8 cellular contexts compared by ENCODE assay signal in genomic region chr6:45930419-45931059, GRCh38.
A peak's percentile ranks its signal among the peaks of the same experiment; 100 is the strongest.
DNase-seq lines count a peak whose midpoint lies in the region; ATAC-seq and TF ChIP-seq lines count a peak whose summit lies in the region.

No MANE protein-coding gene starts in this region.

- no peak for TF ChIP-seq POLR2A in lower leg skin (IDR thresholded peaks at IDR 0.05)

- H3K27me3 ChIP-seq in colonic mucosa = no peaks in the 10 kb centered on the region

- peak overlapping the region; percentile 26 for H3K27ac ChIP-seq in colonic mucosa

- H3K4me1 ChIP-seq in colonic mucosa = no peaks in the 10 kb centered on the region

- no peaks in the 10 kb centered on the region for H3K9me3 ChIP-seq in colonic mucosa

- TF ChIP-seq CTCF in colonic mucosa (IDR thresholded peaks at IDR 0.05) (peak; percentile 97), lower leg skin (IDR thresholded peaks at IDR 0.05) (peak in 1 of 3 donors; percentile 78)

- DNase-seq in 8988T (peak; percentile 65), NCI-H2227 (lab: John Stamatoyannopoulos, UW; ENCODE audit: unreplicated experiment) (peak; percentile 78), colonic mucosa (peak; percentile 79), lower leg skin (ENCODE audit: low spot score in 2 of 2) (peak; percentile 53 to 90), posterior vena cava (ENCODE audit: low spot score) (no peak)
- DNase-seq in activated CD4-positive, alpha-beta T cell treated with anti-CD3 and anti-CD28 coated beads for 48 hours = peak; percentile 70
- DNase-seq in stimulated activated CD4-positive, alpha-beta T cell treated with anti-CD3 and anti-CD28 coated beads, TNF-alpha, amount 100 ng/mL, for 1 hour (ENCODE audit: low read depth in 3 of 3, low spot score in 1 of 3) = peak in 2 of 3 donors; percentile 24 to 37

- 21 to 24% methylated on average over 7 of the region's 7 CpGs for WGBS in lower leg skin, 2 donors

- H3K4me3 ChIP-seq in colonic mucosa = no peak overlapping the region
- H3K4me3 ChIP-seq in lower leg skin (ENCODE audit: low read depth, poor library complexity, severe bottlenecking) = no peak overlapping the region

- H3K36me3 ChIP-seq in colonic mucosa = no peaks in the 10 kb centered on the region

- no peak overlapping the region for H3K9ac ChIP-seq in colonic mucosa (ENCODE audit: low read depth in 2 of 2, low read length in 2 of 2)

- ATAC-seq in GM18867 (IDR thresholded peaks at IDR 0.05; ENCODE audit: unreplicated experiment) = peak; percentile 51

- intact Hi-C loops in colonic mucosa (cut with DNase I) (no loop called here), lower leg skin (cut with DNase I; ENCODE audit: low total_unique reads) (no loop called here), posterior vena cava (cut with DNase I) (no loop called here)
